Comparison of ENCODE assay signal across 9 cellular contexts in genomic region chr7:150978136-150978789, GRCh38. TPM values are rescaled to one million over a fixed set of nuclear protein-coding genes. Genes with fewer than 3 reads are reported as not detected.
DNase-seq lines count a peak whose midpoint lies in the region; ATAC-seq and TF ChIP-seq lines count a peak whose summit lies in the region.
"Had no signal": no experiment of that assay in that cellular context is flagged by ENCODE, and none has a peak within 500 bp of the region (broad histone marks: within the 10 kb centered on the region; RNA-seq: fewer than 3 reads in every experiment).

A gene with protein sequence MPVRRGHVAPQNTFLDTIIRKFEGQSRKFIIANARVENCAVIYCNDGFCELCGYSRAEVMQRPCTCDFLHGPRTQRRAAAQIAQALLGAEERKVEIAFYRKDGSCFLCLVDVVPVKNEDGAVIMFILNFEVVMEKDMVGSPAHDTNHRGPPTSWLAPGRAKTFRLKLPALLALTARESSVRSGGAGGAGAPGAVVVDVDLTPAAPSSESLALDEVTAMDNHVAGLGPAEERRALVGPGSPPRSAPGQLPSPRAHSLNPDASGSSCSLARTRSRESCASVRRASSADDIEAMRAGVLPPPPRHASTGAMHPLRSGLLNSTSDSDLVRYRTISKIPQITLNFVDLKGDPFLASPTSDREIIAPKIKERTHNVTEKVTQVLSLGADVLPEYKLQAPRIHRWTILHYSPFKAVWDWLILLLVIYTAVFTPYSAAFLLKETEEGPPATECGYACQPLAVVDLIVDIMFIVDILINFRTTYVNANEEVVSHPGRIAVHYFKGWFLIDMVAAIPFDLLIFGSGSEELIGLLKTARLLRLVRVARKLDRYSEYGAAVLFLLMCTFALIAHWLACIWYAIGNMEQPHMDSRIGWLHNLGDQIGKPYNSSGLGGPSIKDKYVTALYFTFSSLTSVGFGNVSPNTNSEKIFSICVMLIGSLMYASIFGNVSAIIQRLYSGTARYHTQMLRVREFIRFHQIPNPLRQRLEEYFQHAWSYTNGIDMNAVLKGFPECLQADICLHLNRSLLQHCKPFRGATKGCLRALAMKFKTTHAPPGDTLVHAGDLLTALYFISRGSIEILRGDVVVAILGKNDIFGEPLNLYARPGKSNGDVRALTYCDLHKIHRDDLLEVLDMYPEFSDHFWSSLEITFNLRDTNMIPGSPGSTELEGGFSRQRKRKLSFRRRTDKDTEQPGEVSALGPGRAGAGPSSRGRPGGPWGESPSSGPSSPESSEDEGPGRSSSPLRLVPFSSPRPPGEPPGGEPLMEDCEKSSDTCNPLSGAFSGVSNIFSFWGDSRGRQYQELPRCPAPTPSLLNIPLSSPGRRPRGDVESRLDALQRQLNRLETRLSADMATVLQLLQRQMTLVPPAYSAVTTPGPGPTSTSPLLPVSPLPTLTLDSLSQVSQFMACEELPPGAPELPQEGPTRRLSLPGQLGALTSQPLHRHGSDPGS (minus strand): TSS chr7:150978321. CDS start chr7:150977913, 408 bp downstream.

- peaks cover 29% of the 10 kb centered on the region for H3K4me1 Mint-ChIP-seq in activated CD8-positive, alpha-beta T cell treated with anti-CD3 and anti-CD28 coated beads for 36 hours (ENCODE audit: low read depth)

- WGBS in thyroid gland, 2 donors: 0 to 8% methylated on average over 9 to 13 of the region's 78 CpGs

- H3K4me3 ChIP-seq in thyroid gland (replicated peaks in 1 of 3): no peak within 1 kb of the TSS

- DNase-seq in G401 (ENCODE audit: low spot score): peak; percentile 83
- peak; percentile 67 for DNase-seq in NCI-H187 treated with DMSO at 0.1 percent for 48 hours (lab: John Stamatoyannopoulos, UW)
- no peak for DNase-seq in activated CD8-positive, alpha-beta T cell treated with anti-CD3 and anti-CD28 coated beads for 36 hours
- DNase-seq in Right ventricle myocardium inferior (ENCODE audit: missing footprints): peak; percentile 80
- DNase-seq in putamen (ENCODE audit: low spot score): peak; percentile 58
- DNase-seq in dermis blood vessel endothelial cell: no peak
- DNase-seq in thyroid gland: no peak

- in situ Hi-C loops in G401 (cut with HindIII; ENCODE audit: low sequenced_read_pairs): no loop called here

- no peaks in the 10 kb centered on the region for H3K36me3 Mint-ChIP-seq in activated CD8-positive, alpha-beta T cell treated with anti-CD3 and anti-CD28 coated beads for 36 hours (ENCODE audit: low read depth)

- H3K27ac ChIP-seq in thyroid gland: no peak within 1 kb of the TSS
- H3K27ac ChIP-seq: neutrophil had no signal

- H3K27me3 Mint-ChIP-seq in activated CD8-positive, alpha-beta T cell treated with anti-CD3 and anti-CD28 coated beads for 36 hours: peaks cover 51% of the 10 kb centered on the region

- intact Hi-C loops in activated CD8-positive, alpha-beta T cell treated with anti-CD3 and anti-CD28 coated beads for 36 hours (cut with micrococcal nuclease): no loop called here
- intact Hi-C loops in Right ventricle myocardium inferior (cut with DNase I): loop anchor here (10.0 kb wide), 1 partner anchor 153 kb away; no protein-coding TSS in a partner anchor
- intact Hi-C loops in thyroid gland (cut with DNase I): no loop called here

- H3K27me3 ChIP-seq in thyroid gland: peaks cover 18% of the 10 kb centered on the region

- no peak for TF ChIP-seq POLR2A in thyroid gland (IDR thresholded peaks at IDR 0.05)

- H3K4me1 ChIP-seq in thyroid gland: peaks cover 9 to 27% of the 10 kb centered on the region in 2 donors

- no peak within 1 kb of the TSS for H3K27ac Mint-ChIP-seq in activated CD8-positive, alpha-beta T cell treated with anti-CD3 and anti-CD28 coated beads for 36 hours

- H3K9me3 ChIP-seq in thyroid gland: no peaks in the 10 kb centered on the region
- H3K9me3 ChIP-seq: neutrophil had no signal

- no peaks in the 10 kb centered on the region for H3K9me3 Mint-ChIP-seq in activated CD8-positive, alpha-beta T cell treated with anti-CD3 and anti-CD28 coated beads for 36 hours

- no peak for TF ChIP-seq CTCF in activated CD8-positive, alpha-beta T cell treated with anti-CD3 and anti-CD28 coated beads for 36 hours (IDR thresholded peaks at IDR 0.05)
- no peak for TF ChIP-seq CTCF in thyroid gland (IDR thresholded peaks at IDR 0.05)

- CTCF ChIA-PET in activated CD8-positive, alpha-beta T cell treated with anti-CD3 and anti-CD28 coated beads for 36 hours (lab: Charles Lee): interaction anchor here (0.8 to 2.1 kb wide), 4 partner anchors 9 to 80 kb away, joined by 3 to 12 read pairs (median 6); no protein-coding TSS in a partner anchor

- POLR2A ChIA-PET in activated CD8-positive, alpha-beta T cell treated with anti-CD3 and anti-CD28 coated beads for 36 hours (lab: Charles Lee): interaction anchor here (0.6 kb wide), 1 partner anchor 357 kb away, joined by 3 read pairs; no protein-coding TSS in a partner anchor

- ATAC-seq in activated CD8-positive, alpha-beta T cell treated with anti-CD3 and anti-CD28 coated beads for 36 hours: no peak
- ATAC-seq in Right ventricle myocardium inferior (peak; percentile 41), GM18861 (IDR thresholded peaks at IDR 0.05; ENCODE audit: unreplicated experiment) (no peak)

- peak within 1 kb of the TSS; percentile 70 for H3K4me3 Mint-ChIP-seq in activated CD8-positive, alpha-beta T cell treated with anti-CD3 and anti-CD28 coated beads for 36 hours

- no peaks in the 10 kb centered on the region for H3K36me3 ChIP-seq in thyroid gland
- H3K36me3 ChIP-seq: neutrophil had no signal

RNA-seq across cellular contexts. Expression of the gene that starts here (rescaled TPM):
- total RNA-seq in G401 (2014; rRNA removed; shearing (Covaris generic)): 10.8 and 11.5 TPM in 2 replicates
- total RNA-seq in activated CD8-positive, alpha-beta T cell treated with anti-CD3 and anti-CD28 coated beads for 36 hours: under 1 TPM; 0.23 to 0.29 TPM
- total RNA-seq in Right ventricle myocardium inferior (97.3 TPM), dermis blood vessel endothelial cell (under 0.01 TPM in 1 of 2 replicates, not detected in the other), thyroid gland (under 1 TPM; 0.33 to 0.93 (median 0.63) TPM)

Comparison
In these comparisons a context has a peak if more than half of its experiments do, and no peak if none do; other contexts are left out.
1. DNase-seq: peak in G401 (single experiment), NCI-H187 treated with DMSO at 0.1 percent for 48 hours (single experiment), Right ventricle myocardium inferior (single experiment) and putamen (single experiment); none in activated CD8-positive, alpha-beta T cell treated with anti-CD3 and anti-CD28 coated beads for 36 hours (single experiment), dermis blood vessel endothelial cell (single experiment) and thyroid gland (0 of 2).